10 cellular contexts compared by ENCODE assay signal in genomic region chr1:226403522-226404034, GRCh38. TPM values are rescaled to one million over a fixed set of nuclear protein-coding genes. Genes with fewer than 3 reads are reported as not detected.
DNase-seq lines count a peak whose midpoint lies in the region; ATAC-seq, FAIRE-seq and TF ChIP-seq lines count a peak whose summit lies in the region.
"Had no signal": no experiment of that assay in that cellular context is flagged by ENCODE, and none has a peak within 500 bp of the region (broad histone marks: within the 10 kb centered on the region; RNA-seq: fewer than 3 reads in every experiment).

No MANE protein-coding gene starts in this region.

- POLR2A ChIA-PET in A549 (lab: Yijun Ruan, JAX) = no interaction called here

- no peaks in the 10 kb centered on the region for H3K9me3 ChIP-seq in A549

- CTCF ChIA-PET in A549 (lab: Yijun Ruan, JAX) = interaction anchor here (1.1 kb wide), 1 partner anchor 9 kb away, joined by 3 read pairs; no protein-coding TSS in a partner anchor

- FAIRE-seq in A549 (lab: Jason Lieb, UNC) (no peak), frontal cortex (lab: Jason Lieb, UNC) (no peak)

- H3K27ac ChIP-seq in A549 = no peak overlapping the region
- H3K27ac ChIP-seq: HL-60 had no signal

- TF ChIP-seq RAD21 in A549 (conservative IDR thresholded peaks at IDR 0.05 in 1 of 2, IDR thresholded peaks at IDR 0.05 in 1 of 2) = no peak

- H3K4me3 ChIP-seq in A549 = no peak overlapping the region
- H3K4me3 ChIP-seq: lung had no signal

- peaks cover 31% of the 10 kb centered on the region for H3K4me1 ChIP-seq in A549

- no peak for TF ChIP-seq EP300 in A549 (IDR thresholded peaks at IDR 0.05)

- ATAC-seq in A549 (peak in 1 of 2 experiments; percentile 51; a peak in 3 of 6 replicates), GM21528 (IDR thresholded peaks at IDR 0.05; ENCODE audit: low FRiP score, unreplicated experiment) (no peak), HG03457 (IDR thresholded peaks at IDR 0.05; ENCODE audit: unreplicated experiment) (no peak)

- no peak for TF ChIP-seq POLR2A in A549 (IDR thresholded peaks at IDR 0.05; ENCODE audit: low read length)

- H3K4me2 ChIP-seq in A549 = 0 out of 3 replicates have a peak overlapping the region, but pooled peaks have one; percentile 15

- no peak for TF ChIP-seq CTCF in A549 (IDR thresholded peaks at IDR 0.05)

- DNase-seq in A549 (ENCODE audit: low read depth in 1 of 2, low spot score in 1 of 2) = peak in 1 of 2 experiments; percentile 71
- peak; percentile 26 for DNase-seq in GDM1 (lab: John Stamatoyannopoulos, UW)
- peak; percentile 16 for DNase-seq in RPMI8226
- DNase-seq in frontal cortex (ENCODE audit: low spot score in 2 of 2) = peak; percentile 34 to 49
- DNase-seq in NCI-H2107 (lab: John Stamatoyannopoulos, UW) = no peak
- DNase-seq in NCI-H1048 (lab: John Stamatoyannopoulos, UW) = no peak

- 58% methylated on average over 2 of the region's 2 CpGs for WGBS in A549 (ENCODE audit: missing lambda C conversion rate)

TF ChIP-seq in A549, 52 proteins besides CTCF, POLR2A, EP300 and RAD21:
- TF ChIP-seq ZSCAN20 (CRISPR knock-in tag; IDR thresholded peaks at IDR 0.05) (no peak), MYC (IDR thresholded peaks at IDR 0.05; ENCODE audit: borderline replicate concordance, low read length) (no peak), JUNB (IDR thresholded peaks at IDR 0.05) (no peak), BCL3 (IDR thresholded peaks at IDR 0.05) (no peak), ZNF302 (CRISPR knock-in tag; IDR thresholded peaks at IDR 0.05) (no peak), TP53 (CRISPR knock-in tag; IDR thresholded peaks at IDR 0.05) (no peak), EHMT2 (IDR thresholded peaks at IDR 0.05; ENCODE audit: low read depth) (no peak), RCOR1 (IDR thresholded peaks at IDR 0.05; ENCODE audit: low read depth, low read length) (no peak), MAZ (IDR thresholded peaks at IDR 0.05; ENCODE audit: borderline replicate concordance, low read depth, low read length) (no peak), E2F6 (IDR thresholded peaks at IDR 0.05; ENCODE audit: borderline replicate concordance, low read depth) (no peak), HOXB5 (CRISPR knock-in tag; IDR thresholded peaks at IDR 0.05) (no peak), BHLHE40 (IDR thresholded peaks at IDR 0.05; ENCODE audit: low read depth, low read length) (no peak)
- TF ChIP-seq, protein P1, sequence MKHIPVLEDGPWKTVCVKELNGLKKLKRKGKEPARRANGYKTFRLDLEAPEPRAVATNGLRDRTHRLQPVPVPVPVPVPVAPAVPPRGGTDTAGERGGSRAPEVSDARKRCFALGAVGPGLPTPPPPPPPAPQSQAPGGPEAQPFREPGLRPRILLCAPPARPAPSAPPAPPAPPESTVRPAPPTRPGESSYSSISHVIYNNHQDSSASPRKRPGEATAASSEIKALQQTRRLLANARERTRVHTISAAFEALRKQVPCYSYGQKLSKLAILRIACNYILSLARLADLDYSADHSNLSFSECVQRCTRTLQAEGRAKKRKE (CRISPR knock-in tag; IDR thresholded peaks at IDR 0.05; ENCODE audit: low read depth) = no peak

RNA-seq across cellular contexts. Expression of gene PARP1, which starts 4.3 kb away (rescaled TPM):
- polyA plus RNA-seq in A549 (2011; rRNA removed) (134 and 144 TPM in 2 replicates), A549 (2017; fragmentation: RNase III; extraction: RNeasy Plus Mini Kit Qiagen cat#74134 plus additional on column Dnase treatment) (117 to 125 TPM (median 118 TPM) in 3 replicates)
- polyA plus RNA-seq in A549 (2012; cell fraction: cytosol; rRNA removed) = 211 and 219 TPM in 2 replicates
- polyA plus RNA-seq in A549 (2012; cell fraction: nucleus; rRNA removed) = 267 and 286 TPM in 2 replicates
- polyA minus RNA-seq in A549 (2011; rRNA and poly(A)+ RNA removed) = 111 and 131 TPM in 2 replicates
- total RNA-seq in frontal cortex = 115 TPM

Comparison
In these comparisons a context has a peak if more than half of its experiments do, and no peak if none do; other contexts are left out.
1. DNase-seq: peak in GDM1 (single experiment), RPMI8226 (single experiment) and frontal cortex (2 of 2); none in NCI-H2107 (single experiment) and NCI-H1048 (single experiment).